27 cellular contexts compared by ENCODE assay signal in the genomic region with DNA sequence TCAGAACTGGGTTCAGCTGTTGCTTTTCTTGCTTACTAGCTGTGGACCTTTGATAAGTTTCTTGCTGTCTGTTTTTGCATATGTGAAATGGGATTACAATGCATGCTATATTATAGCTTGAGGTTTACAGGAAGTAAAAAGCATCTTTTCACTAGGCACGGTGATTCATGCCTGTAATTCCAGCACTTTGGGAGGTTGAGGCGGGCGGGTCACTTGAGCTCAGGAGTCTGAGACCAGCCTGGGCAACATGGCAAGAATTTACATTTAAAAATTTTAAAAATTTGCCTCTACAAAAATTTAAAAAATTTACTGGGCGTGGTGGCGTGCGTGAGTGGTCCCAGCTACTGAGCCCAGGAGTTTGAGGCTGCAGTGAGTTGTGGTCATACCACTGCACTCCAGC.
"Had no signal": no experiment of that assay in that cellular context is flagged by ENCODE, and none has a peak within 500 bp of the region (broad histone marks: within the 10 kb centered on the region; RNA-seq: fewer than 3 reads in every experiment).

No MANE protein-coding gene starts in this region.

- H3K9me3 ChIP-seq: gastroesophageal sphincter, heart left ventricle, mucosa of descending colon, right atrium auricular region, testis, tibial artery, upper lobe of left lung had no signal

- ATAC-seq: esophagus mucosa; gastroesophageal sphincter; heart left ventricle; left ventricle myocardium superior; mucosa of descending colon; naive thymus-derived CD4-positive, alpha-beta T cell; sciatic nerve; stimulated activated memory B cell treated with anti-CD40 and anti-IgM and Interleukin-4, amounts not matched to agents 10 μg/mL and 1 μg/mL and 100 μg/mL, for 72 hours; stimulated activated naive CD8-positive, alpha-beta T cell treated with anti-CD3 and anti-CD28 coated beads, Interleukin-15, Interleukin-2, amounts not matched to agents 100 U/mL and 50 U/mL, for 24 hours had no signal

- H3K4me3 ChIP-seq: dorsolateral prefrontal cortex, gastroesophageal sphincter, heart left ventricle, hepatocyte, lung, mucosa of descending colon, neural progenitor cell, right atrium auricular region, testis, tibial artery, upper lobe of left lung had no signal

- H3K4me1 Mint-ChIP-seq: memory B cell; nephron; stimulated activated memory B cell treated with anti-CD40 and anti-IgM and Interleukin-4, amounts not matched to agents 10 μg/mL and 1 μg/mL and 100 μg/mL, for 72 hours had no signal

- DNase-seq: effector CD4-positive, alpha-beta T cell; foreskin fibroblast; kidney glomerular epithelial cell; left ventricle myocardium superior; mucosa of descending colon; naive thymus-derived CD4-positive, alpha-beta T cell; stimulated activated CD4-positive, alpha-beta T cell treated with anti-CD3 and anti-CD28 coated beads, Interleukin-4, amount 100 ng/mL, for 4 hours; stimulated activated naive CD8-positive, alpha-beta T cell treated with anti-CD3 and anti-CD28 coated beads, Interleukin-15, Interleukin-2, amounts not matched to agents 100 U/mL and 50 U/mL, for 24 hours; testis; tibial artery; upper lobe of left lung had no signal

- H3K27ac ChIP-seq: epithelial cell of prostate, gastroesophageal sphincter, heart left ventricle, hepatocyte, neural progenitor cell, parathyroid adenoma, right atrium auricular region, testis, tibial artery, upper lobe of left lung had no signal

- H3K36me3 ChIP-seq: gastroesophageal sphincter, heart left ventricle, neural progenitor cell, right atrium auricular region, tibial artery, upper lobe of left lung had no signal

- H3K27me3 ChIP-seq: dorsolateral prefrontal cortex, gastroesophageal sphincter, heart left ventricle, hepatocyte, neural progenitor cell, right atrium auricular region, testis, tibial artery, upper lobe of left lung had no signal

- H3K36me3 Mint-ChIP-seq: memory B cell; mesothelial cell of epicardium; naive thymus-derived CD4-positive, alpha-beta T cell; neural progenitor cell; stimulated activated memory B cell treated with anti-CD40 and anti-IgM and Interleukin-4, amounts not matched to agents 10 μg/mL and 1 μg/mL and 100 μg/mL, for 72 hours had no signal

- H3K9me3 Mint-ChIP-seq: memory B cell; mesothelial cell of epicardium; naive thymus-derived CD4-positive, alpha-beta T cell; nephron; neural progenitor cell; stimulated activated memory B cell treated with anti-CD40 and anti-IgM and Interleukin-4, amounts not matched to agents 10 μg/mL and 1 μg/mL and 100 μg/mL, for 72 hours had no signal

- H3K4me3 Mint-ChIP-seq: memory B cell; mesothelial cell of epicardium; naive thymus-derived CD4-positive, alpha-beta T cell; nephron; neural progenitor cell; stimulated activated memory B cell treated with anti-CD40 and anti-IgM and Interleukin-4, amounts not matched to agents 10 μg/mL and 1 μg/mL and 100 μg/mL, for 72 hours had no signal

- H3K27ac Mint-ChIP-seq: memory B cell; mesothelial cell of epicardium; naive thymus-derived CD4-positive, alpha-beta T cell; nephron; progenitor cell of endocrine pancreas; stimulated activated memory B cell treated with anti-CD40 and anti-IgM and Interleukin-4, amounts not matched to agents 10 μg/mL and 1 μg/mL and 100 μg/mL, for 72 hours had no signal

- H3K4me1 ChIP-seq: gastroesophageal sphincter, right atrium auricular region, tibial artery had no signal
